Comparison of ENCODE assay signal across 9 cellular contexts in genomic region chr5:57834829-57835554, GRCh38.
A peak's percentile ranks its signal among the peaks of the same experiment; 100 is the strongest.
DNase-seq lines count a peak whose midpoint lies in the region; ATAC-seq and TF ChIP-seq lines count a peak whose summit lies in the region.
"Had no signal": no experiment of that assay in that cellular context is flagged by ENCODE, and none has a peak within 500 bp of the region (broad histone marks: within the 10 kb centered on the region; RNA-seq: fewer than 3 reads in every experiment).

No MANE protein-coding gene starts in this region.

- H3K4me2 ChIP-seq in trophoblast cell (ENCODE audit: low read length) = no peak overlapping the region

- H3K27ac ChIP-seq in Panc1 (ENCODE audit: low read length) = peak overlapping the region; percentile 85
- peak overlapping the region; percentile 92 for H3K27ac ChIP-seq in trophoblast cell (ENCODE audit: low read depth, low read length)
- no peak overlapping the region for H3K27ac ChIP-seq in uterus
- no peak overlapping the region for H3K27ac ChIP-seq in CD8-positive, alpha-beta T cell (ENCODE audit: low read depth, low read length)

- TF ChIP-seq POLR2A in uterus (IDR thresholded peaks at IDR 0.05) = no peak

- peaks cover 2% of the 10 kb centered on the region for H3K79me2 ChIP-seq in trophoblast cell (ENCODE audit: control insufficient read depth, insufficient read depth, low read length, poor library complexity)

- no peak overlapping the region for H3K27ac Mint-ChIP-seq in CD8-positive, alpha-beta T cell

- no peaks in the 10 kb centered on the region for H3K4me1 Mint-ChIP-seq in CD8-positive, alpha-beta T cell (ENCODE audit: low read depth)

- peak overlapping the region; percentile 76 for H3K18ac ChIP-seq in trophoblast cell (ENCODE audit: low read length)

- peaks cover 35% of the 10 kb centered on the region for H3K79me1 ChIP-seq in trophoblast cell (ENCODE audit: low read length)

- no peaks in the 10 kb centered on the region for H3K9me3 Mint-ChIP-seq in CD8-positive, alpha-beta T cell

- no peak overlapping the region for H3K4me3 ChIP-seq in Panc1 (ENCODE audit: low read depth in 2 of 2, low read length in 2 of 2)
- no peak overlapping the region for H3K4me3 ChIP-seq in fibroblast of mammary gland (ENCODE audit: control insufficient read depth, low read depth, low read length)
- H3K4me3 ChIP-seq in trophoblast cell (ENCODE audit: low read depth, low read length) = no peak overlapping the region
- H3K4me3 ChIP-seq in uterus = no peak overlapping the region
- H3K4me3 ChIP-seq in CD8-positive, alpha-beta T cell (ENCODE audit: low read depth, low read length) = no peak overlapping the region

- POLR2A ChIA-PET in HEK293T (lab: Yijun Ruan, JAX) (no interaction called here), Panc1 (lab: Charles Lee) (interaction anchor here (0.7 kb wide), 2 partner anchors 420 to 493 kb away, joined by 3 to 6 read pairs; no protein-coding TSS in a partner anchor)
- POLR2A ChIA-PET in CD8-positive, alpha-beta T cell (lab: Charles Lee) = no interaction called here

- H2BK12ac ChIP-seq in trophoblast cell (ENCODE audit: low read length) = peak overlapping the region; percentile 93

- intact Hi-C loops in Panc1 (cut with micrococcal nuclease; ENCODE audit: unreplicated experiment) = no loop called here
- intact Hi-C loops in uterus (cut with DNase I; ENCODE audit: low total_unique reads) = no loop called here
- intact Hi-C loops in CD8-positive, alpha-beta T cell (cut with DNase I, micrococcal nuclease) = no loop called here

- peak overlapping the region; percentile 74 for H4K8ac ChIP-seq in trophoblast cell (ENCODE audit: low read depth, low read length)

- ATAC-seq in Panc1 (peak; percentile 51; the same call in 1 of the 2 replicates), GM19397 (IDR thresholded peaks at IDR 0.05; ENCODE audit: unreplicated experiment) (no peak)
- ATAC-seq in CD8-positive, alpha-beta T cell = no peak
- ATAC-seq: Right ventricle myocardium inferior had no signal

- no CpG with 5 or more reads among the region's 6 CpGs for WGBS in trophoblast cell (ENCODE audit: extremely low coverage, insufficient coverage, insufficient read length)

- H3K23ac ChIP-seq in trophoblast cell (ENCODE audit: low read length) = no peak overlapping the region

- in situ Hi-C loops in Panc1 (cut with HindIII; ENCODE audit: low pct_unique_long_range_greater_than_20kb, low sequenced_read_pairs) = no loop called here

- H3K4me3 Mint-ChIP-seq in CD8-positive, alpha-beta T cell = no peak overlapping the region

- DNase-seq in HEK293T (ENCODE audit: extremely low spot score) (peak; percentile 17), Panc1 (ENCODE audit: low read depth, low spot score) (no peak), fibroblast of mammary gland (ENCODE audit: low read depth) (peak; percentile 33), trophoblast cell (peak; percentile 24 to 44), uterus (no peak), NCI-H2227 (lab: John Stamatoyannopoulos, UW; ENCODE audit: unreplicated experiment) (no peak)
- no peak for DNase-seq in CD8-positive, alpha-beta T cell

- H2BK120ac ChIP-seq in trophoblast cell (ENCODE audit: insufficient read depth, low read length, poor library complexity) = peak overlapping the region; percentile 99

- H3K9me3 ChIP-seq in Panc1 (ENCODE audit: control insufficient read depth, insufficient read depth, low read depth, low read length) (peaks cover 5% of the 10 kb centered on the region; the same call in 1 of the 2 replicates), trophoblast cell (ENCODE audit: insufficient read depth, low read depth, low read length) (no peaks in the 10 kb centered on the region), uterus (no peaks in the 10 kb centered on the region)
- no peaks in the 10 kb centered on the region for H3K9me3 ChIP-seq in CD8-positive, alpha-beta T cell (ENCODE audit: low read length)

- H3K27me3 ChIP-seq in Panc1 (ENCODE audit: control insufficient read depth, insufficient read depth, low read length) (no peaks in the 10 kb centered on the region), trophoblast cell (ENCODE audit: insufficient read depth, low read length) (no peaks in the 10 kb centered on the region), uterus (no peaks in the 10 kb centered on the region)
- H3K27me3 ChIP-seq in CD8-positive, alpha-beta T cell (ENCODE audit: insufficient read depth, low read length) = peaks cover 3% of the 10 kb centered on the region

- CTCF ChIA-PET in HEK293T (lab: Yijun Ruan, JAX) = interaction anchor here (0.6 to 1.1 kb wide), 2 partner anchors 56 to 321 kb away, joined by 3 to 4 read pairs; no protein-coding TSS in a partner anchor
- CTCF ChIA-PET in Panc1 (lab: Charles Lee) = interaction anchor here (0.7 kb wide), 1 partner anchor 451 kb away, joined by 3 read pairs; no protein-coding TSS in a partner anchor
- CTCF ChIA-PET in CD8-positive, alpha-beta T cell (lab: Charles Lee) = no interaction called here

- H3K27me3 Mint-ChIP-seq in CD8-positive, alpha-beta T cell (ENCODE audit: low read depth) = no peaks in the 10 kb centered on the region

- H3K9ac ChIP-seq in trophoblast cell (ENCODE audit: low read length) = no peak overlapping the region

- peak overlapping the region; percentile 76 for H3K4ac ChIP-seq in trophoblast cell (ENCODE audit: low read depth, low read length)

- no peaks in the 10 kb centered on the region for H3K36me3 Mint-ChIP-seq in CD8-positive, alpha-beta T cell

- H2AFZ ChIP-seq in trophoblast cell (ENCODE audit: insufficient read depth, low read length, poor library complexity) = peak overlapping the region; percentile 66

- peak overlapping the region; percentile 72 for H2AK5ac ChIP-seq in trophoblast cell (ENCODE audit: low read length)

- TF ChIP-seq CTCF in Panc1 (IDR thresholded peaks at IDR 0.05) (no peak), fibroblast of mammary gland (conservative IDR thresholded peaks at IDR 0.05; ENCODE audit: control insufficient read depth, insufficient read depth, low read depth, low read length) (no peak), uterus (IDR thresholded peaks at IDR 0.05) (no peak)
- TF ChIP-seq CTCF in CD8-positive, alpha-beta T cell (IDR thresholded peaks at IDR 0.05) = no peak

- H4K12ac ChIP-seq in trophoblast cell (ENCODE audit: low read depth, low read length) = peak overlapping the region; percentile 22

- peak overlapping the region; percentile 87 for H4K91ac ChIP-seq in trophoblast cell (ENCODE audit: low read depth, low read length)

- BruUV-seq in Panc1 (replicated peaks; lab: Mats Ljungman, UMichigan) = no TSS peak

- peaks cover 37% of the 10 kb centered on the region for H3K4me1 ChIP-seq in Panc1 (ENCODE audit: control insufficient read depth, insufficient read depth, low read length)
- H3K4me1 ChIP-seq in trophoblast cell (ENCODE audit: control insufficient read depth in 1 of 2, insufficient read depth in 2 of 2, low read length in 2 of 2) = peaks cover 0 to 4% of the 10 kb centered on the region in 2 experiments
- no peaks in the 10 kb centered on the region for H3K4me1 ChIP-seq in uterus
- no peaks in the 10 kb centered on the region for H3K4me1 ChIP-seq in CD8-positive, alpha-beta T cell (ENCODE audit: insufficient read depth, low read length)

- H2BK5ac ChIP-seq in trophoblast cell (ENCODE audit: low read depth, low read length, poor library complexity) = peak overlapping the region; percentile 94

- no peaks in the 10 kb centered on the region for H3K36me3 ChIP-seq in Panc1 (ENCODE audit: control insufficient read depth, insufficient read depth, low read length)
- no peaks in the 10 kb centered on the region for H3K36me3 ChIP-seq in trophoblast cell (ENCODE audit: control insufficient read depth in 1 of 2, insufficient read depth in 2 of 2, low read length in 2 of 2)
- no peaks in the 10 kb centered on the region for H3K36me3 ChIP-seq in uterus
- no peaks in the 10 kb centered on the region for H3K36me3 ChIP-seq in CD8-positive, alpha-beta T cell (ENCODE audit: insufficient read depth, low read length)

- H3K14ac ChIP-seq in trophoblast cell (ENCODE audit: low read length) = peak overlapping the region; percentile 74

TF ChIP-seq in HEK293T, 16 proteins besides CTCF, POLR2A, EP300 and RAD21:
- TF ChIP-seq SP1 (IDR thresholded peaks at IDR 0.05) = no peak
- peak; percentile 36; the same call in 1 of the 2 replicates for TF ChIP-seq PKNOX1 (IDR thresholded peaks at IDR 0.05)
- TF ChIP-seq TARDBP (IDR thresholded peaks at IDR 0.05) = no peak
- TF ChIP-seq FOXM1 (IDR thresholded peaks at IDR 0.05; ENCODE audit: borderline replicate concordance) = no peak
- TF ChIP-seq ZNF384 (IDR thresholded peaks at IDR 0.05) = no peak
TF ChIP-seq in HEK293T: peak in this region for 1.

Comparison
In these comparisons a context has a peak if more than half of its experiments do, and no peak if none do; other contexts are left out.
1. DNase-seq: peak in HEK293T (single experiment), fibroblast of mammary gland (single experiment) and trophoblast cell (2 of 2); none in Panc1 (single experiment), uterus (0 of 2), CD8-positive, alpha-beta T cell (0 of 7) and NCI-H2227 (single experiment).
2. H3K27ac ChIP-seq: peak in Panc1 (single experiment) and trophoblast cell (single experiment); none in uterus (0 of 2) and CD8-positive, alpha-beta T cell (single experiment).